15 cellular contexts compared by ENCODE assay signal in the genomic region with DNA sequence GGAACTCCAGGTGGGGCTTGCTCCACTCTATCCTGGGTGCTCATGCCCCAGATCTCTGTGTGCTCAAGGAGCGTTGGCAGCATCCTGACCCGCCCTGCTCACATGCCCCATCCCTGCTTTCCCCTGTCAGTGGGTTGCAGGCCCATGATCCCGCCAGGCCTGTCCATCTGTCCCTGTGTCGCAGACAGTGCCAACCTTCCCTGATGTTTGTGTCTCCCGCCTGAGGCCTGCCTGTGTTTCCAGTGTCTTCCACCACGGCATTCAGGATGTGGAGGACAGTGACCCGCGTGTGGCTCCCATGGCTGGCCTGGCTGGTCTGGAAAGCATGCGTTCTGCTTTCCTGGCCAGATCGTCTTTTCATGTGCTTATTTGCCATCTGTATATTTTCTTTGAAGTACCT.
"Had no signal": no experiment of that assay in that cellular context is flagged by ENCODE, and none has a peak within 500 bp of the region (broad histone marks: within the 10 kb centered on the region; RNA-seq: fewer than 3 reads in every experiment).

No MANE protein-coding gene starts in this region.

- H3K4me1 ChIP-seq: foreskin keratinocyte, right atrium auricular region, stomach, transverse colon had no signal

- H3K79me2 ChIP-seq: hepatocyte had no signal

- H3K9me3 Mint-ChIP-seq: dendritic cell treated with granulocyte-macrophage colony-stimulating factor and Interleukin-4, amounts not matched to agents 40 ng/mL and 50 ng/mL, for 4 days; naive thymus-derived CD8-positive, alpha-beta T cell had no signal

- H3K9me3 ChIP-seq: ovary, right atrium auricular region, sigmoid colon, thoracic aorta, transverse colon had no signal

- H3K36me3 Mint-ChIP-seq: naive thymus-derived CD8-positive, alpha-beta T cell had no signal

- H3K27ac Mint-ChIP-seq: dendritic cell treated with granulocyte-macrophage colony-stimulating factor and Interleukin-4, amounts not matched to agents 40 ng/mL and 50 ng/mL, for 4 days had no signal

- H3K27me3 ChIP-seq: hepatocyte, ovary, right atrium auricular region, sigmoid colon, stomach, transverse colon had no signal

- H3K4me2 ChIP-seq: hepatocyte had no signal

- H3K27ac ChIP-seq: foreskin keratinocyte, hepatocyte, ovary, right atrium auricular region, sigmoid colon, skin epidermis, stomach, thoracic aorta, transverse colon had no signal

- H3K4me3 Mint-ChIP-seq: dendritic cell treated with granulocyte-macrophage colony-stimulating factor and Interleukin-4, amounts not matched to agents 40 ng/mL and 50 ng/mL, for 4 days; naive thymus-derived CD8-positive, alpha-beta T cell had no signal

- H3K36me3 ChIP-seq: ovary, right atrium auricular region, sigmoid colon, stomach, thoracic aorta, transverse colon had no signal

- H2AFZ ChIP-seq: hepatocyte had no signal

- H3K27me3 Mint-ChIP-seq: dendritic cell treated with granulocyte-macrophage colony-stimulating factor and Interleukin-4, amounts not matched to agents 40 ng/mL and 50 ng/mL, for 4 days had no signal

- DNase-seq: foreskin keratinocyte; head of caudate nucleus; kidney glomerular epithelial cell; naive thymus-derived CD8-positive, alpha-beta T cell; ovary; sigmoid colon; stimulated activated CD4-positive, alpha-beta T cell treated with anti-CD3 and anti-CD28 coated beads, Interleukin-12 subunit alpha, Interleukin-12 subunit beta, amount 100 ng/mL, for 4 hours; stimulated activated naive CD4-positive, alpha-beta T cell; stomach; transverse colon had no signal

- H3K4me3 ChIP-seq: hepatocyte, ovary, right atrium auricular region, sigmoid colon, skin epidermis, stomach, thoracic aorta, transverse colon had no signal
